ENCODE assay signal across 11 cellular contexts in the genomic region with DNA sequence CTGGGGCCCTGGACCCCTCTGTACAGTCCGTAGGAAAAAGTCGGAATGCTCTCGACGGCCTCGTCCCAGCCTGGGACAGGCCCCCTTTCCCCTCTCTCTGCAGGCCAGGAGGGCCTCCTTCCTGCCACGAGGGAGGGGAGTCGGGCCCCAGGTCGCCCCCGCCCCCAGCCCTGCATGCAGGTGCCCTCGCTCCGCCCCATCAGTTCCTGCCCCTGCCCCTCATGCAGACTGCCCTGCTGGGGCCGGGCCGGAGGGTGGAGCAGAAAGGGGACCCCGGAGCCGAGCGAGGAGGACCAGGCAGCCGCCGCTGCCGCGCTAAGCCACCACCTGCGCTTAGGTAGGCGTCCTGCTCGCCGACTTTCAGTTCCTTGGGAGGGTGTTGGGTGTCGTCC. TPM values are rescaled to one million over a fixed set of nuclear protein-coding genes. Genes with fewer than 3 reads are reported as not detected.
DNase-seq lines count a peak whose midpoint lies in the region; ATAC-seq and TF ChIP-seq lines count a peak whose summit lies in the region.
"Had no signal": no experiment of that assay in that cellular context is flagged by ENCODE, and none has a peak within 500 bp of the region (broad histone marks: within the 10 kb centered on the region; RNA-seq: fewer than 3 reads in every experiment).

No MANE protein-coding gene starts in this region.

- no peaks in the 10 kb centered on the region for H3K9me3 ChIP-seq in transverse colon

- peak overlapping the region; percentile 85; the same call in 1 of the 2 replicates for H3K27ac ChIP-seq in VCaP
- peak overlapping the region; percentile 89 to 93 (median 92) for H3K27ac ChIP-seq in transverse colon

- TF ChIP-seq POLR2A in transverse colon (IDR thresholded peaks at IDR 0.05) = no peak

- H3K4me1 ChIP-seq in transverse colon = peaks cover 38 to 77% (median 59%) of the 10 kb centered on the region in 4 donors

- H3K4me3 ChIP-seq in transverse colon = peak overlapping the region in 1 of 4 donors; percentile 13

- DNase-seq in activated effector memory CD4-positive, alpha-beta T cell treated with anti-CD3 and anti-CD28 coated beads, Interleukin-2, amount 50 U/mL, for 16 hours = peak; percentile 69
- DNase-seq in activated effector memory CD4-positive, alpha-beta T cell treated with Interleukin-2 at 50 U/mL for 16 hours = no peak
- DNase-seq in iPS-NIHi7 (ENCODE audit: extremely low spot score) (peak; percentile 61), transverse colon (no peak), ACHN (no peak)
- no peak for DNase-seq in stimulated activated CD4-positive, alpha-beta T cell treated with anti-CD3 and anti-CD28 coated beads, Interleukin-12 subunit alpha, Interleukin-12 subunit beta, amount 100 ng/mL, for 4 hours
- DNase-seq: activated CD8-positive, alpha-beta memory T cell treated with anti-CD3 and anti-CD28 coated beads, Interleukin-2, amount 50 U/mL, for 4 hours; NCI-H187 treated with DMSO at 0.1 percent for 48 hours; SIG-M5 had no signal

- 68% methylated on average over 22 of the region's 25 CpGs; no CpG with 5 or more reads in 1 of the 2 donors for WGBS in transverse colon (ENCODE audit: low coverage in 1 of 2), 2 donors

- intact Hi-C loops in transverse colon (cut with DNase I; ENCODE audit: low total_unique reads) = loop anchor here (10.0 kb wide), 1 partner anchor 211 kb away; a partner anchor contains a TSS

- no peaks in the 10 kb centered on the region for H3K27me3 ChIP-seq in transverse colon

- no peaks in the 10 kb centered on the region for H3K36me3 ChIP-seq in transverse colon

- TF ChIP-seq CTCF in VCaP (conservative IDR thresholded peaks at IDR 0.05) (no peak), transverse colon (IDR thresholded peaks at IDR 0.05) (no peak)

- TF ChIP-seq EP300 in transverse colon (IDR thresholded peaks at IDR 0.05; ENCODE audit: low read depth) = no peak

- no peak for ATAC-seq in GM21737 (IDR thresholded peaks at IDR 0.05; ENCODE audit: unreplicated experiment)

- in situ Hi-C loops in transverse colon (cut with MboI; ENCODE audit: low pct_ligation_motif_present in 1 of 4, low pct_unique_long_range_greater_than_20kb in 1 of 4, low sequenced_read_pairs in 3 of 4) (loop anchor here in 1 of 4 donors (25.0 kb wide), 1 partner anchor 108 kb away; a partner anchor contains a TSS), ACHN (cut with HindIII; ENCODE audit: low pct_ligation_motif_present, low pct_unique_long_range_greater_than_20kb, low sequenced_read_pairs) (no loop called here)

RNA-seq across cellular contexts. Expression of a gene that starts 7.3 kb away (rescaled TPM):
- total RNA-seq in transverse colon = 10 to 100 TPM in 3 of 4 donors, 1 to 10 TPM in 1; 4.5 to 33.4 (median 16.7) TPM

RNA-seq across cellular contexts. Expression of a gene that starts 21.2 kb away (rescaled TPM):
- total RNA-seq in transverse colon = 100 to 1,000 TPM in 1 of 4 donors, 10 to 100 TPM in 3; 26.6 to 199 (median 60.7) TPM

RNA-seq across cellular contexts. Expression of a gene that starts 22.7 kb away (rescaled TPM):
- 10 to 100 TPM; 31.6 to 54.2 (median 36.5) TPM for total RNA-seq in transverse colon

RNA-seq across cellular contexts. Expression of a gene that starts 54.8 kb away (rescaled TPM):
- 100 to 1,000 TPM in 1 of 4 donors, 10 to 100 TPM in 3; 69.7 to 164 (median 84.2) TPM for total RNA-seq in transverse colon

RNA-seq across cellular contexts. Expression of a gene that starts 54.8 kb away (rescaled TPM):
- 100 to 1,000 TPM; 184 to 503 (median 244) TPM for total RNA-seq in transverse colon

Comparison
In these comparisons a context has a peak if more than half of its experiments do, and no peak if none do; other contexts are left out.
1. DNase-seq: peak in activated effector memory CD4-positive, alpha-beta T cell treated with anti-CD3 and anti-CD28 coated beads, Interleukin-2, amount 50 U/mL, for 16 hours (single experiment) and iPS-NIHi7 (single experiment); none in activated effector memory CD4-positive, alpha-beta T cell treated with Interleukin-2 at 50 U/mL for 16 hours (single experiment), transverse colon (single experiment), ACHN (single experiment) and stimulated activated CD4-positive, alpha-beta T cell treated with anti-CD3 and anti-CD28 coated beads, Interleukin-12 subunit alpha, Interleukin-12 subunit beta, amount 100 ng/mL, for 4 hours (single experiment).